In the genomic region with DNA sequence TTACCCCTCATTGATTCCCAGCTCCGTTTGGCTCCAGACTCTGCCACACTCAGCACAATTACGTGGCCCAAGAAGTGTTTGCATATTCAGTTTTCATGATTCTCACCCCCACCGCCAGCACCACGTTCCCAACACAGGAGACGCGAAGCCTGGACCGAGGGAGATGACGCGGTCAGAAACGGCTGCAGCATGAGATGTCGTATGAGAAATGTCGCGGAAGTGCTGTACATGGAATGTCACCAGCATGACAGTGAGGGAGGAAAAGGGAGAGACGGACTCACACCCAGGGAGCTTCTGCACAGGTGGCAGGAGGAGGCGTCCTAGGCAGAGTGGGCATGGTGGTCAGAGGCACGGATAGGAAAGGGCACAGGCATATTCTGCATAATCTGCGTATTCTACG, we compare ENCODE assay signal across 30 cellular contexts.
"Had no signal": no experiment of that assay in that cellular context is flagged by ENCODE, and none has a peak within 500 bp of the region (broad histone marks: within the 10 kb centered on the region; RNA-seq: fewer than 3 reads in every experiment).

No MANE protein-coding gene starts in this region.

- DNase-seq: activated B cell treated with CpG ODN at 0.5 μM for 24 hours; activated CD4-positive, alpha-beta T cell treated with anti-CD3 and anti-CD28 coated beads for 48 hours; activated CD4-positive, alpha-beta T cell treated with anti-CD3 and anti-CD28 coated beads, Interleukin-2, amount 50 U/mL, for 4 hours; activated CD4-positive, CD25-positive, alpha-beta regulatory T cell treated with anti-CD3 and anti-CD28 coated beads, Interleukin-2, amount 50 U/mL, for 72 hours; activated effector memory CD4-positive, alpha-beta T cell treated with anti-CD3 and anti-CD28 coated beads, Interleukin-2, amount 50 U/mL, for 16 hours; activated naive CD4-positive, alpha-beta T cell; activated naive CD4-positive, alpha-beta T cell treated with anti-CD3 and anti-CD28 coated beads, Interleukin-2, amount 50 U/mL, for 16 hours; activated naive CD8-positive, alpha-beta T cell treated with anti-CD3 and anti-CD28 coated beads for 36 hours; activated T-cell treated with anti-CD3 and anti-CD28 coated beads, Interleukin-2, amount 50 U/mL, for 1 hour; activated T-cell treated with anti-CD3 and anti-CD28 coated beads, Interleukin-2, amount 50 U/mL, for 72 hours; amniotic stem cell; NCI-H1105; NCI-H1417 treated with DMSO at 0.1 percent for 48 hours; NCI-H187 treated with DMSO at 0.1 percent for 48 hours; NCI-H2081 treated with DMSO at 0.1 percent for 48 hours; NCI-H226; NCI-H446 treated with DMSO at 0.1 percent for 48 hours; NCI-H524 treated with DMSO at 0.1 percent for 48 hours; PC-9; Right ventricle myocardium superior; SW 1271; T-helper 1 cell; T-helper 2 cell; T-helper 9 cell had no signal

- H3K27me3 ChIP-seq: cardiac muscle cell had no signal

- H3K27ac Mint-ChIP-seq: activated B cell treated with CpG ODN at 0.5 μM for 24 hours; activated CD8-positive, alpha-beta T cell treated with anti-CD3 and anti-CD28 coated beads for 36 hours; activated naive CD8-positive, alpha-beta T cell treated with anti-CD3 and anti-CD28 coated beads for 36 hours; activated T-cell treated with anti-CD3 and anti-CD28 coated beads, Interleukin-2, amount 50 U/mL, for 72 hours; activated T-helper 17 cell treated with anti-CD3 and anti-CD28 coated beads, Interleukin-2, amount 50 U/mL, for 72 hours had no signal

- ATAC-seq: activated CD8-positive, alpha-beta T cell treated with anti-CD3 and anti-CD28 coated beads for 36 hours; activated T-cell treated with anti-CD3 and anti-CD28 coated beads, Interleukin-2, amount 50 U/mL, for 72 hours; activated T-helper 17 cell treated with anti-CD3 and anti-CD28 coated beads, Interleukin-2, amount 50 U/mL, for 72 hours had no signal

- H3K36me3 ChIP-seq: cardiac muscle cell had no signal

- H3K4me1 Mint-ChIP-seq: activated B cell treated with CpG ODN at 0.5 μM for 24 hours; activated T-helper 17 cell treated with anti-CD3 and anti-CD28 coated beads, Interleukin-2, amount 50 U/mL, for 72 hours had no signal

- H3K9me3 Mint-ChIP-seq: activated B cell treated with CpG ODN at 0.5 μM for 24 hours; activated naive CD8-positive, alpha-beta T cell treated with anti-CD3 and anti-CD28 coated beads for 36 hours; activated T-helper 17 cell treated with anti-CD3 and anti-CD28 coated beads, Interleukin-2, amount 50 U/mL, for 72 hours; central memory CD8-positive, alpha-beta T cell had no signal

- H3K36me3 Mint-ChIP-seq: activated naive CD8-positive, alpha-beta T cell treated with anti-CD3 and anti-CD28 coated beads for 36 hours had no signal

- H3K4me3 ChIP-seq: cardiac muscle cell, K562, PC-9 had no signal

- H3K27ac ChIP-seq: cardiac muscle cell, PC-9, VCaP had no signal

- H3K4me3 Mint-ChIP-seq: activated B cell treated with CpG ODN at 0.5 μM for 24 hours; activated CD8-positive, alpha-beta T cell treated with anti-CD3 and anti-CD28 coated beads for 36 hours; activated naive CD8-positive, alpha-beta T cell treated with anti-CD3 and anti-CD28 coated beads for 36 hours; activated T-cell treated with anti-CD3 and anti-CD28 coated beads, Interleukin-2, amount 50 U/mL, for 72 hours; activated T-helper 17 cell treated with anti-CD3 and anti-CD28 coated beads, Interleukin-2, amount 50 U/mL, for 72 hours; central memory CD8-positive, alpha-beta T cell had no signal
